ENCODE assay signal across 7 cellular contexts in the genomic region with DNA sequence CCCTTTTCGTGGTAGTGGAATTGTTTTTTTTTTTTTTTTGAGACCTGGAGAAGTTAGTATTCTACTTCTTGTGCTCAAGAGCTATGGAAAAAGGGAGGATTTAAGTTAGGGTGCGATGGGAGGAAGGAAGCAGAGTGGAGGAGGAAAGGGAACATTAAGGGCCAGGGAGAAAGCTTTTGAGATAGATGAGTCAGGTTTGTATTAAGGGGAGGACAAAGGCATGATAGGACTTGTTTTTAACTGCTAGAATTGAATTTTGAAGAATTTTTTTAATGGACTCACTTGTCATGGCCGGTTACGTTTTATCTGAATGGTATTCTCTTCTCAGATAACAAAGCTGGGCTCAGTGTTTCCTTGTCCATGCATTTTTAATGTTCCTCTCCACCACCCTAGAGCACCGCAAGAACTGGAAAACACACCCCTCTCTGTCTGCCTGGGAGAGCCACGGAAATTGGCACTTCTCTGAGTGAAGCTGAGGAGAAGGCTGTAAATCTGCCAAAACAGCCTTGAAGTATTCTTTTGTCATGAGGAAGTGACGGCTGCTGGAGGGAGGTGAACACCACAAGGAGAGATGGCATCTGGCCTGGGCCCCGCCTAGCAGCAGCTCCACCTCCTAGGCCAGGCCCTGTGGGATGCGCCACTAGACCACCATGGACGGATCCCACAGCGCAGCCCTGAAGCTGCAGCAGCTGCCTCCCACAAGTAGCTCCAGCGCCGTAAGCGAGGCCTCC. TPM values are rescaled to one million over a fixed set of nuclear protein-coding genes. Genes with fewer than 3 reads are reported as not detected.
A peak's percentile ranks its signal among the peaks of the same experiment; 100 is the strongest.
DNase-seq lines count a peak whose midpoint lies in the region; ATAC-seq and TF ChIP-seq lines count a peak whose summit lies in the region.

No MANE protein-coding gene starts in this region.

- H3K9me3 ChIP-seq in esophagus squamous epithelium (no peaks in the 10 kb centered on the region), psoas muscle (no peaks in the 10 kb centered on the region)

- no peak for ATAC-seq in stimulated activated effector memory CD8-positive, alpha-beta T cell treated with anti-CD3 and anti-CD28 coated beads, Interleukin-12 subunit alpha, Interleukin-12 subunit beta, amount 100 ng/mL, for 72 hours
- no peak for ATAC-seq in psoas muscle

- H3K4me1 ChIP-seq in esophagus squamous epithelium (peaks cover 27 to 57% (median 29%) of the 10 kb centered on the region in 3 donors), psoas muscle (no peaks in the 10 kb centered on the region)

- no peaks in the 10 kb centered on the region for H3K9me3 Mint-ChIP-seq in stimulated activated effector memory CD8-positive, alpha-beta T cell treated with anti-CD3 and anti-CD28 coated beads, Interleukin-12 subunit alpha, Interleukin-12 subunit beta, amount 100 ng/mL, for 72 hours

- no peak overlapping the region for H3K4me3 Mint-ChIP-seq in stimulated activated effector memory CD8-positive, alpha-beta T cell treated with anti-CD3 and anti-CD28 coated beads, Interleukin-12 subunit alpha, Interleukin-12 subunit beta, amount 100 ng/mL, for 72 hours

- DNase-seq in HT1080 (ENCODE audit: low read depth) (peak; percentile 28), NOMO-1 treated with DMSO at 0.1 percent for 48 hours (lab: John Stamatoyannopoulos, UW; ENCODE audit: unreplicated experiment) (peak; percentile 92), esophagus squamous epithelium (lab: John Stamatoyannopoulos, UW) (no peak), 8988T (no peak), HEK293T (ENCODE audit: extremely low spot score) (no peak), psoas muscle (no peak)
- DNase-seq in stimulated activated effector memory CD8-positive, alpha-beta T cell treated with anti-CD3 and anti-CD28 coated beads, Interleukin-12 subunit alpha, Interleukin-12 subunit beta, amount 100 ng/mL, for 72 hours (ENCODE audit: low spot score in 2 of 2), result no peak

- H3K27ac ChIP-seq in esophagus squamous epithelium, result peak overlapping the region; percentile 80 to 86 (median 82)
- no peak overlapping the region for H3K27ac ChIP-seq in psoas muscle

- peak in 1 of 4 donors; percentile 7 for TF ChIP-seq POLR2A in esophagus squamous epithelium (IDR thresholded peaks at IDR 0.05)

- H3K36me3 Mint-ChIP-seq in stimulated activated effector memory CD8-positive, alpha-beta T cell treated with anti-CD3 and anti-CD28 coated beads, Interleukin-12 subunit alpha, Interleukin-12 subunit beta, amount 100 ng/mL, for 72 hours, result peaks cover 54% of the 10 kb centered on the region

- CTCF ChIA-PET in HEK293T (lab: Yijun Ruan, JAX), result no interaction called here

- peak overlapping the region; percentile 85 for H3K27ac Mint-ChIP-seq in stimulated activated effector memory CD8-positive, alpha-beta T cell treated with anti-CD3 and anti-CD28 coated beads, Interleukin-12 subunit alpha, Interleukin-12 subunit beta, amount 100 ng/mL, for 72 hours

- intact Hi-C loops in esophagus squamous epithelium (cut with DNase I), result no loop called here
- intact Hi-C loops in psoas muscle (cut with DNase I), result loop anchor here in 1 of 2 donors (10.0 kb wide), 1 partner anchor 216 kb away; no protein-coding TSS in a partner anchor

- peaks cover 56% of the 10 kb centered on the region for H3K4me1 Mint-ChIP-seq in stimulated activated effector memory CD8-positive, alpha-beta T cell treated with anti-CD3 and anti-CD28 coated beads, Interleukin-12 subunit alpha, Interleukin-12 subunit beta, amount 100 ng/mL, for 72 hours

- H3K4me3 ChIP-seq in esophagus squamous epithelium (peak overlapping the region in 2 of 4 donors; percentile 2 to 5), psoas muscle (no peak overlapping the region)

- H3K27me3 ChIP-seq in esophagus squamous epithelium (no peaks in the 10 kb centered on the region), psoas muscle (ENCODE audit: insufficient read depth in 3 of 3, low read length in 2 of 3) (no peaks in the 10 kb centered on the region)

- WGBS in esophagus squamous epithelium, 2 donors, result 23 to 56% methylated on average over 4 to 11 of the region's 14 CpGs
- WGBS in psoas muscle, 3 donors, result 80 to 82% (median 81%) methylated on average over 14 of the region's 14 CpGs

- H3K36me3 ChIP-seq in esophagus squamous epithelium (peaks cover 12 to 47% (median 12%) of the 10 kb centered on the region in 3 donors), psoas muscle (ENCODE audit: insufficient read depth in 1 of 2, low read depth in 1 of 2) (peaks cover 0 to 4% of the 10 kb centered on the region in 2 donors)

- TF ChIP-seq CTCF in esophagus squamous epithelium (IDR thresholded peaks at IDR 0.05) (peak in 2 of 6 experiments; percentile 7 to 13), psoas muscle (IDR thresholded peaks at IDR 0.05) (no peak)

- POLR2A ChIA-PET in HEK293T (lab: Yijun Ruan, JAX), result interaction anchor here (0.7 to 1.3 kb wide), 2 partner anchors 85 to 307 kb away, joined by 3 read pairs; no protein-coding TSS in a partner anchor

TF ChIP-seq in HEK293T, 16 proteins besides CTCF, POLR2A, EP300 and RAD21:
- no peak for TF ChIP-seq ELF4 (IDR thresholded peaks at IDR 0.05)
- no peak for TF ChIP-seq SP1 (IDR thresholded peaks at IDR 0.05)
- TF ChIP-seq FOXA1 (IDR thresholded peaks at IDR 0.05), result no peak
- no peak for TF ChIP-seq FOXK2 (IDR thresholded peaks at IDR 0.05)
- TF ChIP-seq FOXM1 (IDR thresholded peaks at IDR 0.05; ENCODE audit: borderline replicate concordance), result no peak
- no peak for TF ChIP-seq HDGF (IDR thresholded peaks at IDR 0.05; ENCODE audit: borderline replicate concordance)
- TF ChIP-seq CTBP1 (IDR thresholded peaks at IDR 0.05; ENCODE audit: borderline replicate concordance), result no peak
- TF ChIP-seq LEF1 (IDR thresholded peaks at IDR 0.05; ENCODE audit: borderline replicate concordance), result no peak
- no peak for TF ChIP-seq PKNOX1 (IDR thresholded peaks at IDR 0.05)
- TF ChIP-seq ZNF384 (IDR thresholded peaks at IDR 0.05), result no peak
- TF ChIP-seq BHLHE40 (IDR thresholded peaks at IDR 0.05; ENCODE audit: borderline replicate concordance), result no peak
- no peak for TF ChIP-seq L3MBTL2 (conservative IDR thresholded peaks at IDR 0.05)
- TF ChIP-seq NFRKB (IDR thresholded peaks at IDR 0.05), result no peak
- no peak for TF ChIP-seq TARDBP (IDR thresholded peaks at IDR 0.05)
- TF ChIP-seq ARNT (IDR thresholded peaks at IDR 0.05), result no peak

RNA-seq across cellular contexts. Expression of gene NIPAL3, which starts 3.5 kb away (rescaled TPM):
- 27.8 and 28.7 TPM in 2 replicates for total RNA-seq in HT1080 (2014; rRNA removed; shearing (Covaris generic))
- 35.2 and 39.5 TPM in 2 replicates for polyA plus RNA-seq in HT1080 (2015; cell fraction: cytosol; rRNA removed)
- polyA plus RNA-seq in HT1080 (2015; cell fraction: nucleus; rRNA removed), result 21.2 and 24.2 TPM in 2 replicates
- total RNA-seq in esophagus squamous epithelium (10 to 100 TPM; 25.0 to 36.5 (median 31.3) TPM), psoas muscle (10 to 100 TPM in 1 of 4 donors, 1 to 10 TPM in 3; 3.5 to 10.9 (median 5.2) TPM)
- 1 to 10 TPM; 1.1 to 5.0 (median 1.8) TPM for polyA plus RNA-seq in psoas muscle

RNA-seq across cellular contexts. Expression of gene STPG1, which starts 5.5 kb away (rescaled TPM):
- total RNA-seq in HT1080 (2014; rRNA removed; shearing (Covaris generic)), result 8.6 and 9.0 TPM in 2 replicates
- 13.3 and 15.1 TPM in 2 replicates for polyA plus RNA-seq in HT1080 (2015; cell fraction: cytosol; rRNA removed)
- polyA plus RNA-seq in HT1080 (2015; cell fraction: nucleus; rRNA removed), result 9.7 and 12.2 TPM in 2 replicates
- total RNA-seq in esophagus squamous epithelium (1 to 10 TPM; 2.6 to 6.9 (median 5.6) TPM), psoas muscle (1 to 10 TPM in 3 of 4 donors, under 1 TPM in 1; 0.89 to 3.3 (median 1.9) TPM)
- polyA plus RNA-seq in psoas muscle, result 1 to 10 TPM; 1.2 to 4.2 (median 1.4) TPM

Comparison
In these comparisons a context has a peak if more than half of its experiments do, and no peak if none do; other contexts are left out.
1. DNase-seq: peak in HT1080 (single experiment) and NOMO-1 treated with DMSO at 0.1 percent for 48 hours (single experiment); none in esophagus squamous epithelium (single experiment), stimulated activated effector memory CD8-positive, alpha-beta T cell treated with anti-CD3 and anti-CD28 coated beads, Interleukin-12 subunit alpha, Interleukin-12 subunit beta, amount 100 ng/mL, for 72 hours (0 of 2), 8988T (single experiment), HEK293T (single experiment) and psoas muscle (0 of 2).